Comparison of ENCODE assay signal across 9 cellular contexts in the genomic region with DNA sequence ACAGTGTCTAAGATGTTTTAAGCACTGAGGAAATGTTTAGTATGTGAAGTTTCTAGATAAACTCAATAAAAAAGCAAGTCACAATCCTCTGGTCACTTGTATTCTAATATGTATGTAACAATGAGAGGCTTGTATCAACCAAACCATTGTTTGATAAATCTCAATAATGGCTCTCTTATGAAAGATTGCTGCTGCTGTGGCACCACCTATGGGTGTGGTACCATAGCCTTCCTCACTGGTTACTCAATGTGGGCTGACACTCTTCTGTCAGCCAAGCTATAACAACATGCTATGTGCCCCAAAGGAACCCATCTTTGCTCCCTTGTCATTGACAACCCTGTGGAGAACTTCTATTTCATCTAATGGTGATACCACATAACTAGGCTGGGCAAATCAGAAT. TPM values are rescaled to one million over a fixed set of nuclear protein-coding genes. Genes with fewer than 3 reads are reported as not detected.
DNase-seq lines count a peak whose midpoint lies in the region; ATAC-seq, FAIRE-seq and TF ChIP-seq lines count a peak whose summit lies in the region.
"Had no signal": no experiment of that assay in that cellular context is flagged by ENCODE, and none has a peak within 500 bp of the region (broad histone marks: within the 10 kb centered on the region; RNA-seq: fewer than 3 reads in every experiment).

No MANE protein-coding gene starts in this region.

- H4K20me1 ChIP-seq in SU-DHL-6 (ENCODE audit: low read depth, low read length), result no peaks in the 10 kb centered on the region

- H3K9ac ChIP-seq in SU-DHL-6 (ENCODE audit: low read length), result no peak overlapping the region

- no peak overlapping the region for H2AFZ ChIP-seq in SU-DHL-6 (ENCODE audit: low read depth, low read length, severe bottlenecking)

- no peak for ATAC-seq in HG02938 (IDR thresholded peaks at IDR 0.05; ENCODE audit: unreplicated experiment)
- no peak for ATAC-seq in HG03159 (IDR thresholded peaks at IDR 0.05; ENCODE audit: unreplicated experiment)
- ATAC-seq in HG02852 (IDR thresholded peaks at IDR 0.05; ENCODE audit: unreplicated experiment), result no peak

- no peak overlapping the region for H3K4me2 ChIP-seq in SU-DHL-6 (ENCODE audit: low read depth, low read length, poor library complexity, severe bottlenecking)

- no peak for DNase-seq in AG09309 (ENCODE audit: low read depth)
- no peak for DNase-seq in GM12864 (ENCODE audit: low read depth)
- DNase-seq in frontal cortex (ENCODE audit: low spot score in 2 of 2), result peak in 1 of 2 donors; percentile 28
- DNase-seq in stimulated activated CD4-positive, alpha-beta T cell treated with anti-CD3 and anti-CD28 coated beads, Interleukin-12 subunit alpha, Interleukin-12 subunit beta, amount 100 ng/mL, for 4 hours, result no peak
- DNase-seq: activated CD4-positive, CD25-positive, alpha-beta regulatory T cell had no signal

- peak; percentile 27 for TF ChIP-seq CTCF in AG09309 (IDR thresholded peaks at IDR 0.05; ENCODE audit: control insufficient read depth, insufficient read depth, low read depth, low read length, missing control alignments)
- peak; percentile 31 for TF ChIP-seq CTCF in GM12864 (IDR thresholded peaks at IDR 0.05; ENCODE audit: low read depth, low read length, missing control alignments)
- TF ChIP-seq CTCF in SU-DHL-6 (IDR thresholded peaks at IDR 0.05; ENCODE audit: insufficient read depth, low read length, poor library complexity, severe bottlenecking), result peak; percentile 15

- no peak overlapping the region for H3K27ac ChIP-seq in SU-DHL-6 (ENCODE audit: low read depth, low read length)

- H3K27me3 ChIP-seq in SU-DHL-6 (ENCODE audit: low read length), result no peaks in the 10 kb centered on the region

- H3K9me2 ChIP-seq in SU-DHL-6 (replicated peaks; ENCODE audit: insufficient read depth, low read length), result no peaks in the 10 kb centered on the region

- H3F3A ChIP-seq in SU-DHL-6 (ENCODE audit: insufficient read depth), result no peaks in the 10 kb centered on the region

- no peak overlapping the region for H3K4me3 ChIP-seq in AG09309 (ENCODE audit: control insufficient read depth, low read depth, low read length)
- H3K4me3 ChIP-seq in GM12864 (ENCODE audit: low read depth, low read length), result no peak overlapping the region
- H3K4me3 ChIP-seq in SU-DHL-6 (ENCODE audit: insufficient read depth, low read length, poor library complexity, severe bottlenecking), result no peak overlapping the region

- H3K36me3 ChIP-seq in SU-DHL-6 (ENCODE audit: low read length), result no peaks in the 10 kb centered on the region

- no peaks in the 10 kb centered on the region for H3K9me3 ChIP-seq in SU-DHL-6 (ENCODE audit: insufficient read depth, low read length)

- H3K79me2 ChIP-seq in SU-DHL-6 (ENCODE audit: insufficient read depth, low read length), result no peaks in the 10 kb centered on the region

- FAIRE-seq in frontal cortex (lab: Jason Lieb, UNC), result peak; percentile 3

RNA-seq across cellular contexts. Expression of gene RAB1A, which starts 12.6 kb away (rescaled TPM):
- 101 TPM for total RNA-seq in frontal cortex
